ENCODE assay signal across 1 cellular context in the genomic region with DNA sequence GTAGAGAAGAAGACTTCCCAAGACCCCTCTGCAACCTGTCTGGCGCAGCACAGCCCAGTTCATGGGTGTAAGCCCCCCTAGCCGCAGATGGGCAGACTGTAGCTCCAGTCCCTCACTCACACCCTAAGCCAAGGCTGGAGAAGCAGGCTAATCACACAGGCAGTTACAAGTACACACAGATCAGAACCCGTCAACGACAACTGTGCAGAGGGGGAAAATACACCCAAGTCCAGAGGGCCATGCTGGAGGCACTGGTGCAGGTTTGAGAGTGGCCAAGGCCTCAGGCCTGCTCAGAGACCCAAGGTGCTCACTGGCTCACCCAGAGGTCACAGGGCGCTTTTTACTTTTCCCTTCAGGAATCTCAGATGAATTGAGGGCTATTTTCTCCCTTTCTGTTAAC.
TF ChIP-seq lines count a peak whose summit lies in the region.

No MANE protein-coding gene starts in this region.

TF ChIP-seq in WTC11, 78 proteins besides CTCF, POLR2A, EP300 and RAD21 (continued from another document):
- TF ChIP-seq, protein P1, sequence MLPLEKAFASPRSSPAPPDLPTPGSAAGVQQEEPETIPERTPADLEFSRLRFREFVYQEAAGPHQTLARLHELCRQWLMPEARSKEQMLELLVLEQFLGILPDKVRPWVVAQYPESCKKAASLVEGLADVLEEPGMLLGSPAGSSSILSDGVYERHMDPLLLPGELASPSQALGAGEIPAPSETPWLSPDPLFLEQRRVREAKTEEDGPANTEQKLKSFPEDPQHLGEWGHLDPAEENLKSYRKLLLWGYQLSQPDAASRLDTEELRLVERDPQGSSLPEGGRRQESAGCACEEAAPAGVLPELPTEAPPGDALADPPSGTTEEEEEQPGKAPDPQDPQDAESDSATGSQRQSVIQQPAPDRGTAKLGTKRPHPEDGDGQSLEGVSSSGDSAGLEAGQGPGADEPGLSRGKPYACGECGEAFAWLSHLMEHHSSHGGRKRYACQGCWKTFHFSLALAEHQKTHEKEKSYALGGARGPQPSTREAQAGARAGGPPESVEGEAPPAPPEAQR (CRISPR knock-in tag; IDR thresholded peaks at IDR 0.05): no peak
- TF ChIP-seq SP1 (CRISPR knock-in tag; conservative IDR thresholded peaks at IDR 0.05): no peak
- TF ChIP-seq, protein P2, sequence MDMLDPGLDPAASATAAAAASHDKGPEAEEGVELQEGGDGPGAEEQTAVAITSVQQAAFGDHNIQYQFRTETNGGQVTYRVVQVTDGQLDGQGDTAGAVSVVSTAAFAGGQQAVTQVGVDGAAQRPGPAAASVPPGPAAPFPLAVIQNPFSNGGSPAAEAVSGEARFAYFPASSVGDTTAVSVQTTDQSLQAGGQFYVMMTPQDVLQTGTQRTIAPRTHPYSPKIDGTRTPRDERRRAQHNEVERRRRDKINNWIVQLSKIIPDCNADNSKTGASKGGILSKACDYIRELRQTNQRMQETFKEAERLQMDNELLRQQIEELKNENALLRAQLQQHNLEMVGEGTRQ (CRISPR knock-in tag; IDR thresholded peaks at IDR 0.05): no peak
- TF ChIP-seq SOX15 (CRISPR knock-in tag; IDR thresholded peaks at IDR 0.05): no peak
- no peak for TF ChIP-seq NR3C1 (CRISPR knock-in tag; conservative IDR thresholded peaks at IDR 0.05; ENCODE audit: low read depth)
- TF ChIP-seq, protein P3, sequence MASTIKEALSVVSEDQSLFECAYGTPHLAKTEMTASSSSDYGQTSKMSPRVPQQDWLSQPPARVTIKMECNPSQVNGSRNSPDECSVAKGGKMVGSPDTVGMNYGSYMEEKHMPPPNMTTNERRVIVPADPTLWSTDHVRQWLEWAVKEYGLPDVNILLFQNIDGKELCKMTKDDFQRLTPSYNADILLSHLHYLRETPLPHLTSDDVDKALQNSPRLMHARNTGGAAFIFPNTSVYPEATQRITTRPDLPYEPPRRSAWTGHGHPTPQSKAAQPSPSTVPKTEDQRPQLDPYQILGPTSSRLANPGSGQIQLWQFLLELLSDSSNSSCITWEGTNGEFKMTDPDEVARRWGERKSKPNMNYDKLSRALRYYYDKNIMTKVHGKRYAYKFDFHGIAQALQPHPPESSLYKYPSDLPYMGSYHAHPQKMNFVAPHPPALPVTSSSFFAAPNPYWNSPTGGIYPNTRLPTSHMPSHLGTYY (CRISPR knock-in tag; IDR thresholded peaks at IDR 0.05): no peak
- no peak for TF ChIP-seq RELA (CRISPR knock-in tag; IDR thresholded peaks at IDR 0.05; ENCODE audit: borderline replicate concordance)
